8 cellular contexts compared by ENCODE assay signal in genomic region chr11:128776434-128777284, GRCh38.
DNase-seq lines count a peak whose midpoint lies in the region; ATAC-seq and TF ChIP-seq lines count a peak whose summit lies in the region.

No MANE protein-coding gene starts in this region.

- WGBS in iPS DF 6.9 (ENCODE audit: insufficient coverage, insufficient read length) = no CpG with 5 or more reads among the region's 36 CpGs

- H3K36me3 ChIP-seq in GM06990 (ENCODE audit: control insufficient read depth, insufficient read depth, low read length) (peaks cover 40% of the 10 kb centered on the region), iPS DF 6.9 (ENCODE audit: control insufficient read depth, insufficient read depth, low read length) (no peaks in the 10 kb centered on the region)

- H3K9me3 ChIP-seq in iPS DF 6.9 (ENCODE audit: control insufficient read depth, insufficient read depth, low read length) = no peaks in the 10 kb centered on the region

- peak; percentile 30 for DNase-seq in GM06990 (ENCODE audit: extremely low read depth, insufficient read length)
- DNase-seq in NAMALWA (ENCODE audit: low spot score) = peak; percentile 67
- peak; percentile 25 for DNase-seq in activated gamma-delta T cell treated with anti-CD3 and anti-CD28 coated beads, Interleukin-2, amount 50 U/mL, for 16 hours (ENCODE audit: low read depth)
- DNase-seq in iPS DF 6.9 (ENCODE audit: low read depth, low spot score) = peak; percentile 35
- peak; percentile 51 for DNase-seq in stimulated activated CD4-positive, alpha-beta T cell treated with anti-CD3 and anti-CD28 coated beads, Interleukin-4, amount 100 ng/mL, for 24 hours
- DNase-seq in NCI-H2029 (lab: John Stamatoyannopoulos, UW) = no peak

- TF ChIP-seq CTCF in GM06990 (IDR thresholded peaks at IDR 0.05; ENCODE audit: insufficient read depth, low read length, poor library complexity, severe bottlenecking) = peak; percentile 42

- H3K27ac ChIP-seq in iPS DF 6.9 (ENCODE audit: low read length) = no peak overlapping the region

- ATAC-seq in HG03565 (IDR thresholded peaks at IDR 0.05; ENCODE audit: unreplicated experiment) (no peak), GM21723 (IDR thresholded peaks at IDR 0.05; ENCODE audit: unreplicated experiment) (no peak)

- H3K27me3 ChIP-seq in GM06990 (replicated peaks; ENCODE audit: control insufficient read depth, insufficient read depth, low read length) (no peaks in the 10 kb centered on the region), iPS DF 6.9 (ENCODE audit: control insufficient read depth, insufficient read depth, low read length) (no peaks in the 10 kb centered on the region)

- H3K4me3 ChIP-seq in GM06990 (replicated peaks; ENCODE audit: low read depth, low read length) = no peak overlapping the region
- no peak overlapping the region for H3K4me3 ChIP-seq in iPS DF 6.9 (ENCODE audit: low read length)

- peaks cover 3% of the 10 kb centered on the region; the same call in 1 of the 2 replicates for H3K4me1 ChIP-seq in iPS DF 6.9 (ENCODE audit: control insufficient read depth, insufficient read depth, low read length)
